Comparison of ENCODE assay signal across 13 cellular contexts in genomic region chr13:111122056-111122455, GRCh38. TPM values are rescaled to one million over a fixed set of nuclear protein-coding genes. Genes with fewer than 3 reads are reported as not detected.
DNase-seq lines count a peak whose midpoint lies in the region; ATAC-seq and TF ChIP-seq lines count a peak whose summit lies in the region.
"Had no signal": no experiment of that assay in that cellular context is flagged by ENCODE, and none has a peak within 500 bp of the region (broad histone marks: within the 10 kb centered on the region; RNA-seq: fewer than 3 reads in every experiment).

No MANE protein-coding gene starts in this region.

- H3K9me3 ChIP-seq in gastrocnemius medialis: no peaks in the 10 kb centered on the region
- H3K9me3 ChIP-seq: heart left ventricle, thoracic aorta had no signal

- DNase-seq in NCI-H1092 (lab: John Stamatoyannopoulos, UW) (peak; percentile 84), NCI-H2171 (lab: John Stamatoyannopoulos, UW) (peak; percentile 18), choroid plexus epithelial cell (ENCODE audit: low read depth) (peak; percentile 22), gastrocnemius medialis (peak; percentile 51 to 87), cerebellar cortex (ENCODE audit: low spot score) (no peak), SKM-1 treated with dmso at 0.1 percent for 144 hours (lab: John Stamatoyannopoulos, UW; ENCODE audit: unreplicated experiment) (no peak)
- DNase-seq: activated CD4-positive, alpha-beta T cell treated with anti-CD3 and anti-CD28 coated beads, Interleukin-2, amount 50 U/mL, for 48 hours; activated naive CD8-positive, alpha-beta T cell treated with anti-CD3 and anti-CD28 coated beads for 36 hours; activated T-cell treated with anti-CD3 and anti-CD28 coated beads, Interleukin-2, amount 50 U/mL, for 48 hours; EL; heart left ventricle had no signal

- ATAC-seq in gastrocnemius medialis (peak; percentile 89 to 96), GM21825 (IDR thresholded peaks at IDR 0.05; ENCODE audit: unreplicated experiment) (no peak)

- peaks cover 2 to 23% of the 10 kb centered on the region in 2 donors for H3K4me1 ChIP-seq in gastrocnemius medialis

- intact Hi-C loops in gastrocnemius medialis (cut with DNase I; ENCODE audit: low total_unique reads): loop anchor here (2.0 to 5.0 kb wide), 2 partner anchors 55 to 160 kb away; no protein-coding TSS in a partner anchor

- H3K4me3 ChIP-seq in choroid plexus epithelial cell (ENCODE audit: low read depth, low read length): no peak overlapping the region
- peak overlapping the region in 2 of 4 donors; percentile 4 to 26 for H3K4me3 ChIP-seq in gastrocnemius medialis
- H3K4me3 ChIP-seq: heart left ventricle, thoracic aorta had no signal

- H3K27ac ChIP-seq in gastrocnemius medialis: peak overlapping the region; percentile 73 to 82 (median 79)
- H3K27ac ChIP-seq: heart left ventricle had no signal

- peak; percentile 35 to 40 for TF ChIP-seq POLR2A in gastrocnemius medialis (IDR thresholded peaks at IDR 0.05)

- H3K27me3 ChIP-seq in gastrocnemius medialis: peaks cover 0 to 1% (median 0%) of the 10 kb centered on the region in 3 donors

- H3K36me3 ChIP-seq in gastrocnemius medialis: no peaks in the 10 kb centered on the region
- H3K36me3 ChIP-seq: heart left ventricle, thoracic aorta had no signal

- no peak for TF ChIP-seq CTCF in choroid plexus epithelial cell (conservative IDR thresholded peaks at IDR 0.05; ENCODE audit: low read depth, low read length)
- peak in 4 of 5 experiments; percentile 19 to 46 (median 24) for TF ChIP-seq CTCF in gastrocnemius medialis (IDR thresholded peaks at IDR 0.05 in 4 of 5, conservative IDR thresholded peaks at IDR 0.05 in 1 of 5)

- in situ Hi-C loops in gastrocnemius medialis (cut with MboI; ENCODE audit: low sequenced_read_pairs in 4 of 4): no loop called here

RNA-seq across cellular contexts. Expression of gene ARHGEF7, which starts 6.9 kb away (rescaled TPM):
- total RNA-seq in gastrocnemius medialis: 10 to 100 TPM; 24.5 to 56.9 (median 31.3) TPM

Comparison
In these comparisons a context has a peak if more than half of its experiments do, and no peak if none do; other contexts are left out.
1. DNase-seq: peak in NCI-H1092 (single experiment), NCI-H2171 (single experiment), choroid plexus epithelial cell (single experiment) and gastrocnemius medialis (2 of 2); none in cerebellar cortex (single experiment) and SKM-1 treated with dmso at 0.1 percent for 144 hours (single experiment).